In the genomic region with DNA sequence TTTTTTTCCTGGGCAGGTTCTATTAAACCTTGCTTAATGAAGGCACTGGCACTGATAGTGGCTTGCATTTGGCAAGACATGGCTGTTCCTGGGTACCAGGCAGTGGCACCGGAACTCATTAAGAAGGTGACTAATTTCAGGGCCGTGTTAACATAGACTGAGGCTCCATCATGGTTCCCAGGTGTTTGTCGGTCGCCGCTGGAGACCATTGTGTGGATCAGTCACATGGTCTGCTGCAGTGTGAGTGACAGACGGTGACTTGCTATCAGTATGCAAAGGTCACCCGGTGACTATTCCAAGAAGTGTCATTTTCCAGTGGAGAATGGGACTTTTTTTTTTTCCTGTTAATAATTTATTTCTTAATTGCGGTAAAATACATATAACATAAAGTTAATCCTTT, we compare ENCODE assay signal across 17 cellular contexts.
A peak's percentile ranks its signal among the peaks of the same experiment; 100 is the strongest.
DNase-seq lines count a peak whose midpoint lies in the region; ATAC-seq lines count a peak whose summit lies in the region.
"Had no signal": no experiment of that assay in that cellular context is flagged by ENCODE, and none has a peak within 500 bp of the region (broad histone marks: within the 10 kb centered on the region; RNA-seq: fewer than 3 reads in every experiment).

No MANE protein-coding gene starts in this region.

- no peaks in the 10 kb centered on the region for H3K9me3 ChIP-seq in ectodermal cell (ENCODE audit: control insufficient read depth, low read length)
- H3K9me3 ChIP-seq in HAP-1, result no peaks in the 10 kb centered on the region
- H3K9me3 ChIP-seq: SJSA1 had no signal

- ATAC-seq in left lobe of liver (no peak), HG03432 (IDR thresholded peaks at IDR 0.05; ENCODE audit: unreplicated experiment) (no peak)
- ATAC-seq: K562 had no signal

- peak overlapping the region; percentile 12 for H3K27ac ChIP-seq in ectodermal cell (ENCODE audit: insufficient read depth, low read depth, low read length, poor library complexity, severe bottlenecking)
- H3K27ac ChIP-seq: 22Rv1, SJSA1 had no signal

- in situ Hi-C loops in HAP-1 (cut with MboI; ENCODE audit: low sequenced_read_pairs), result no loop called here

- no peaks in the 10 kb centered on the region for H3K27me3 ChIP-seq in ectodermal cell (ENCODE audit: control insufficient read depth, insufficient read depth, low read length, poor library complexity, severe bottlenecking)
- H3K27me3 ChIP-seq in HAP-1 (ENCODE audit: low read depth), result no peaks in the 10 kb centered on the region
- H3K27me3 ChIP-seq: SJSA1 had no signal

- H3K4me1 ChIP-seq in ectodermal cell (ENCODE audit: control insufficient read depth, insufficient read depth, low read length), result no peaks in the 10 kb centered on the region
- H3K4me1 ChIP-seq in HAP-1, result no peaks in the 10 kb centered on the region

- H3K36me3 ChIP-seq in ectodermal cell (ENCODE audit: control insufficient read depth, insufficient read depth, low read length) (no peaks in the 10 kb centered on the region), HAP-1 (replicated peaks) (no peaks in the 10 kb centered on the region)

- H3K4me3 ChIP-seq in ectodermal cell (ENCODE audit: insufficient read depth, low read depth, low read length), result no peak overlapping the region
- no peak overlapping the region for H3K4me3 ChIP-seq in HAP-1
- H3K4me3 ChIP-seq: K562, SJSA1 had no signal

- DNase-seq in DMS53 (lab: John Stamatoyannopoulos, UW) (peak; percentile 50), DMS53 treated with DMSO at 0.1 percent for 48 hours (lab: John Stamatoyannopoulos, UW; ENCODE audit: unreplicated experiment) (no peak), M059J (ENCODE audit: low read depth) (peak; percentile 2), renal cortical epithelial cell (ENCODE audit: low read depth) (peak; percentile 12), left lobe of liver (ENCODE audit: low spot score) (no peak), HAP-1 (ENCODE audit: low spot score in 2 of 2) (no peak)
- DNase-seq: CD4-positive, CD25-positive, alpha-beta regulatory T cell; GF-D8; NCI-H1436; NCI-H2081 treated with DMSO at 0.1 percent for 48 hours; NCI-H226; NCI-H524 treated with DMSO at 0.1 percent for 48 hours had no signal

- WGBS in ectodermal cell, 2 experiments, result 95% methylated on average over 8 of the region's 8 CpGs

Comparison
In these comparisons a context has a peak if more than half of its experiments do, and no peak if none do; other contexts are left out.
1. DNase-seq: peak in DMS53 (single experiment), M059J (single experiment) and renal cortical epithelial cell (single experiment); none in DMS53 treated with DMSO at 0.1 percent for 48 hours (single experiment), left lobe of liver (single experiment) and HAP-1 (0 of 2).